ENCODE assay signal across 7 cellular contexts in the genomic region with DNA sequence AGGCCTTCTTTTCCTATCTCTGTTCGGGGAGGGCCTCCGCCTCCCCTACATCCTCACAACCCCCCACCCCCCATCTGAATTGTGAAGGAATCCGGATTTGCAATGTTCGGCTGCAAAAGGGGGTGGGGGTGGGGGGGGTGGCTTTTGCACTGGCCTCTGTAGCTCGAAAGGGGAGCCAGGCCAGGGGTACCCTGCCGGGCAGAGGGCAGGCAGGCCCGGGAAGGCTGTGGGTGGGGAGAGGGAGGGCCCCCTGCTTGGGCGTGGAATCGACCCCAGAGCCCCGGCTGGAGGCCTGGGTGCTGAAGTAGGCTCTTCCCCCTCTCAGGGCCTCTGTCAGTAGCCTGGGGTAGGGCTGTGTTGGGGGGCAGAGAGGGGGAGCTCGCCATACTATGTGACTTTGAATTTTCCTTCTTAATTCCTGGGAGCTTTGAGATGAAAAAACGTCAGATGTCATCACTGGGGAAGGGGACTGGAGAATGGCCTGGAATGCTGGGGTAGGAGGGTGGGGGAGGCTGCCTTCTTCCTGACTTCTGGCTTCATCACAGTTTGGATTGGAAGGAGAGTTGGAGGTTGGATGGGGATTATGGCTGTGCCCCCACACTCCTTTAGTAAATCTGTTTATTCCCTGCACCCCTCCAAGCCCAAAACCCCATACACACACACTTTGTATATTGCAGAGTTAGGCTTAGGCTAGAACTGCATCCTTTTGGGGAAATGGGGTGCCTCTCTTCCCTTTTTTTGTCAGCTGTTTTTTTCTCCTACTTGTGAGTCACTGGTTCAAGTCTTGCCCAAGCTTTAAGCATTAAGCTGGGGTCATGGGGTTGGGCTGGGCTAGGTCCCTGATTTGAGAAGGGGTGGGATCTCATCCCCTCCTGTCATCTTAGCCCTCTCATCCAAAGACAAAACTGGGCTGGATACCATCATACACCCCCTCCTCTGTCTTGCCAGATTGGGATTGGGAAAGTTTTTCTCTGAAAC. TPM values are rescaled to one million over a fixed set of nuclear protein-coding genes. Genes with fewer than 3 reads are reported as not detected.
A peak's percentile ranks its signal among the peaks of the same experiment; 100 is the strongest.
DNase-seq lines count a peak whose midpoint lies in the region; ATAC-seq and TF ChIP-seq lines count a peak whose summit lies in the region.
"Had no signal": no experiment of that assay in that cellular context is flagged by ENCODE, and none has a peak within 500 bp of the region (broad histone marks: within the 10 kb centered on the region; RNA-seq: fewer than 3 reads in every experiment).

No MANE protein-coding gene starts in this region.

- H3K4me1 Mint-ChIP-seq in T-cell: peaks cover under 1 to 12% (median 11%) of the 10 kb centered on the region in 3 donors

- ATAC-seq in T-cell (replicated peaks in 1 of 4) (no peak), GM19395 (IDR thresholded peaks at IDR 0.05; ENCODE audit: unreplicated experiment) (no peak)

- H3K27ac Mint-ChIP-seq in T-cell: peak overlapping the region in 1 of 2 donors; percentile 17

- CTCF ChIA-PET in T-cell (lab: Charles Lee): interaction anchor here (0.6 to 1.9 kb wide), 2 partner anchors 60 to 119 kb away, joined by 3 to 5 read pairs; no protein-coding TSS in a partner anchor

- peak overlapping the region; percentile 93 for H3K4me3 ChIP-seq in AG10803 (ENCODE audit: low read length)

- peak; percentile 82 for DNase-seq in AG10803 (ENCODE audit: low read depth)
- no peak for DNase-seq in T-cell
- DNase-seq in KBM-7: no peak
- DNase-seq in NCI-H524 treated with DMSO at 0.1 percent for 48 hours (lab: John Stamatoyannopoulos, UW): no peak

- H3K27me3 ChIP-seq in layer of hippocampus (ENCODE audit: control insufficient read depth, insufficient read depth, low read length): no peaks in the 10 kb centered on the region

- H3K9me3 Mint-ChIP-seq in T-cell: no peaks in the 10 kb centered on the region

- H3K4me3 Mint-ChIP-seq in T-cell: peak overlapping the region; percentile 61 to 88 (median 70)

- H3K36me3 Mint-ChIP-seq in T-cell: no peaks in the 10 kb centered on the region

- no peaks in the 10 kb centered on the region for H3K27me3 Mint-ChIP-seq in T-cell

- H3K27ac ChIP-seq in layer of hippocampus (ENCODE audit: low read depth, low read length): peak overlapping the region; percentile 92

- TF ChIP-seq CTCF in AG10803 (conservative IDR thresholded peaks at IDR 0.05; ENCODE audit: low read length): no peak

- in situ Hi-C loops in KBM-7 (cut with MboI; ENCODE audit: low pct_unique_long_range_greater_than_20kb, low sequenced_read_pairs): no loop called here

- POLR2A ChIA-PET in T-cell (lab: Charles Lee): interaction anchor here in 1 of 2 donors (0.6 kb wide), 1 partner anchor 18 kb away, joined by 3 read pairs; no protein-coding TSS in a partner anchor

RNA-seq across cellular contexts. Expression of a gene that starts 1.3 kb away (rescaled TPM):
- 1 to 10 TPM; 5.9 to 8.1 (median 7.7) TPM for total RNA-seq in T-cell

RNA-seq across cellular contexts. Expression of a gene that starts 17.8 kb away (rescaled TPM):
- not detected for total RNA-seq in T-cell
- total RNA-seq: dermis microvascular lymphatic vessel endothelial cell had no signal

RNA-seq across cellular contexts. Expression of a gene that starts 18.4 kb away (rescaled TPM):
- 100 to 1,000 TPM; 227 to 348 (median 341) TPM for total RNA-seq in T-cell

RNA-seq across cellular contexts. Expression of a gene that starts 40.7 kb away (rescaled TPM):
- 10 to 100 TPM in 3 of 5 donors, 1 to 10 TPM in 2; 4.2 to 21.6 (median 16.9) TPM for total RNA-seq in T-cell

RNA-seq across cellular contexts. Expression of a gene that starts 51.0 kb away (rescaled TPM):
- 10 to 100 TPM; 10.7 to 26.1 (median 19.9) TPM for total RNA-seq in T-cell
